ENCODE assay signal across 17 cellular contexts in genomic region chr2:9158786-9159779, GRCh38. TPM values are rescaled to one million over a fixed set of nuclear protein-coding genes. Genes with fewer than 3 reads are reported as not detected.
DNase-seq lines count a peak whose midpoint lies in the region; ATAC-seq, FAIRE-seq and TF ChIP-seq lines count a peak whose summit lies in the region.
"Had no signal": no experiment of that assay in that cellular context is flagged by ENCODE, and none has a peak within 500 bp of the region (broad histone marks: within the 10 kb centered on the region; RNA-seq: fewer than 3 reads in every experiment).

No MANE protein-coding gene starts in this region.

- H3K27me3 ChIP-seq in HCT116 (ENCODE audit: insufficient read depth, low read length) (no peaks in the 10 kb centered on the region), bronchial epithelial cell (ENCODE audit: control insufficient read depth, insufficient read depth, low read length) (no peaks in the 10 kb centered on the region), osteoblast (ENCODE audit: insufficient read depth, low read length) (no peaks in the 10 kb centered on the region), GM23338 (ENCODE audit: insufficient read depth) (no peaks in the 10 kb centered on the region)

- H2AFZ ChIP-seq in HCT116 (ENCODE audit: low read depth, low read length, poor library complexity, severe bottlenecking), result peak overlapping the region; percentile 15
- no peak overlapping the region for H2AFZ ChIP-seq in osteoblast (ENCODE audit: low read length)
- H2AFZ ChIP-seq in GM23338, result no peak overlapping the region

- H3K36me3 ChIP-seq in HCT116 (ENCODE audit: control insufficient read depth in 1 of 2, insufficient read depth in 2 of 2, low read length in 2 of 2), result no peaks in the 10 kb centered on the region
- no peaks in the 10 kb centered on the region for H3K36me3 ChIP-seq in bronchial epithelial cell (ENCODE audit: control insufficient read depth, insufficient read depth, low read length)
- no peaks in the 10 kb centered on the region for H3K36me3 ChIP-seq in osteoblast (ENCODE audit: insufficient read depth, low read length)
- H3K36me3 ChIP-seq in GM23338 (ENCODE audit: insufficient read depth), result no peaks in the 10 kb centered on the region; the same call in 1 of the 2 replicates

- no peaks in the 10 kb centered on the region for H3F3A ChIP-seq in GM23338 (replicated peaks; ENCODE audit: low read depth)

- no peak for FAIRE-seq in bronchial epithelial cell (lab: Jason Lieb, UNC)
- FAIRE-seq: G401.6 had no signal

- intact Hi-C loops in HCT116 (cut with micrococcal nuclease), result no loop called here

- H3K9me3 Mint-ChIP-seq in GM23338, result no peaks in the 10 kb centered on the region

- BruUV-seq in HCT116 (replicated peaks; lab: Mats Ljungman, UMichigan), result no TSS peak

- H3K4me3 Mint-ChIP-seq in GM23338, result no peak overlapping the region

- POLR2A ChIA-PET in HCT116 (lab: Charles Lee), result interaction anchor here (1.1 kb wide), 1 partner anchor 35 kb away, joined by 3 read pairs; no protein-coding TSS in a partner anchor

- H3K4me1 ChIP-seq in HCT116 (ENCODE audit: control insufficient read depth in 1 of 2, insufficient read depth in 2 of 2, low read length in 2 of 2), result peaks cover 0 to 7% of the 10 kb centered on the region in 2 experiments; a peak in 2 of 4 replicates
- peaks cover 14% of the 10 kb centered on the region for H3K4me1 ChIP-seq in osteoblast (ENCODE audit: insufficient read depth, low read length)
- H3K4me1 ChIP-seq in GM23338 (ENCODE audit: insufficient read depth), result no peaks in the 10 kb centered on the region

- H4K20me1 ChIP-seq in HCT116 (ENCODE audit: insufficient read depth), result no peaks in the 10 kb centered on the region
- no peaks in the 10 kb centered on the region for H4K20me1 ChIP-seq in osteoblast (ENCODE audit: insufficient read depth, low read length)
- no peaks in the 10 kb centered on the region for H4K20me1 ChIP-seq in GM23338 (replicated peaks; ENCODE audit: insufficient read depth)

- H3K9ac ChIP-seq in HCT116 (ENCODE audit: low read length), result no peak overlapping the region

- H3K4me2 ChIP-seq in HCT116 (ENCODE audit: low read length) (no peak overlapping the region), osteoblast (ENCODE audit: insufficient read depth, low read length) (no peak overlapping the region), GM23338 (no peak overlapping the region)

- H3K9me2 ChIP-seq in HCT116 (ENCODE audit: insufficient read depth) (no peaks in the 10 kb centered on the region), GM23338 (ENCODE audit: insufficient read depth) (no peaks in the 10 kb centered on the region)

- no peak overlapping the region for H3K4me3 ChIP-seq in HCT116 (replicated peaks in 1 of 2; ENCODE audit: low read depth in 1 of 2, low read length in 2 of 2)
- H3K4me3 ChIP-seq in bronchial epithelial cell (ENCODE audit: low read depth, low read length), result no peak overlapping the region
- no peak overlapping the region for H3K4me3 ChIP-seq in osteoblast (ENCODE audit: insufficient read depth, low read length)
- H3K4me3 ChIP-seq in GM23338, result no peak overlapping the region

- H3K27ac ChIP-seq in HCT116 (ENCODE audit: low read depth, low read length), result no peak overlapping the region
- no peak overlapping the region for H3K27ac ChIP-seq in osteoblast (ENCODE audit: low read depth, low read length)
- no peak overlapping the region for H3K27ac ChIP-seq in GM23338 (ENCODE audit: low read depth)
- H3K27ac ChIP-seq: C4-2B had no signal

- no peaks in the 10 kb centered on the region for H3K4me1 Mint-ChIP-seq in GM23338

- TF ChIP-seq RAD21 in HCT116 (IDR thresholded peaks at IDR 0.05; ENCODE audit: low read depth), result no peak

- RAD21 ChIA-PET in HCT116 (lab: Charles Lee; ENCODE audit: low non-redundant PET in 1 of 2, low total read pairs in 2 of 2, uncharacterized antibody in 2 of 2, unreplicated experiment in 2 of 2), result no interaction called here

- CTCF ChIA-PET in HCT116 (lab: Charles Lee), result interaction anchor here (0.7 to 1.7 kb wide), 3 partner anchors 16 to 607 kb away, joined by 3 to 4 read pairs (median 3); no protein-coding TSS in a partner anchor

- H3K36me3 Mint-ChIP-seq in GM23338 (ENCODE audit: low read depth), result no peaks in the 10 kb centered on the region

- H3K9me3 ChIP-seq in HCT116 (ENCODE audit: control insufficient read depth in 1 of 2, insufficient read depth in 1 of 2, low read depth in 1 of 2, low read length in 2 of 2), result no peaks in the 10 kb centered on the region
- no peaks in the 10 kb centered on the region for H3K9me3 ChIP-seq in osteoblast (ENCODE audit: low read depth, low read length)

- TF ChIP-seq CTCF in HCT116 (IDR thresholded peaks at IDR 0.05 in 2 of 3, conservative IDR thresholded peaks at IDR 0.05 in 1 of 3; ENCODE audit: borderline replicate concordance in 1 of 3, insufficient read depth in 1 of 3, low read depth in 2 of 3, low read length in 2 of 3) (no peak), bronchial epithelial cell (IDR thresholded peaks at IDR 0.05; ENCODE audit: insufficient read depth, low read length, severe bottlenecking) (no peak), osteoblast (IDR thresholded peaks at IDR 0.05; ENCODE audit: extremely low read depth, low read depth, low read length) (no peak), GM23338 (conservative IDR thresholded peaks at IDR 0.05; ENCODE audit: low read depth in 2 of 2) (no peak)

- no peak for ATAC-seq in HCT116
- ATAC-seq in HG02981 (IDR thresholded peaks at IDR 0.05; ENCODE audit: unreplicated experiment), result no peak
- ATAC-seq in GM23338, result no peak

- no peak for TF ChIP-seq POLR2A in HCT116 (IDR thresholded peaks at IDR 0.05; ENCODE audit: borderline replicate concordance, extremely low read depth, insufficient read depth, insufficient read length)

- DNase-seq in HCT116 (ENCODE audit: low read depth, low spot score) (no peak), NCI-H2171 (lab: John Stamatoyannopoulos, UW) (peak; percentile 8), bronchial epithelial cell (ENCODE audit: low read depth) (peak; percentile 93), osteoblast (ENCODE audit: insufficient read length, low spot score, missing footprints) (peak; percentile 63), DMS53 (lab: John Stamatoyannopoulos, UW) (no peak), GM23338 (ENCODE audit: low spot score) (no peak)
- DNase-seq: ACHN, H7, NCI-H1105 treated with DMSO at 0.1 percent for 48 hours, NCI-H1694, NCI-H2227 treated with DMSO at 0.1 percent for 48 hours, NCI-H510A treated with DMSO at 0.1 percent for 48 hours, NCI-H774, SIG-M5 had no signal

- H3K79me2 ChIP-seq in HCT116 (ENCODE audit: insufficient read depth, low read length), result no peaks in the 10 kb centered on the region
- H3K79me2 ChIP-seq in osteoblast (ENCODE audit: insufficient read depth, low read length), result no peaks in the 10 kb centered on the region
- no peaks in the 10 kb centered on the region for H3K79me2 ChIP-seq in GM23338 (replicated peaks; ENCODE audit: insufficient read depth)

- H3K27me3 Mint-ChIP-seq in GM23338 (ENCODE audit: insufficient read depth, low read depth, poor library complexity), result peaks cover 9% of the 10 kb centered on the region

- H3K27ac Mint-ChIP-seq in GM23338, result no peak overlapping the region

TF ChIP-seq in HCT116, 20 proteins besides CTCF, POLR2A, EP300 and RAD21:
- TF ChIP-seq SIN3A (IDR thresholded peaks at IDR 0.05; ENCODE audit: low read depth) (no peak), TCF7L2 (IDR thresholded peaks at IDR 0.05; ENCODE audit: borderline replicate concordance, extremely low read depth, insufficient read depth, insufficient read length) (no peak), SP1 (IDR thresholded peaks at IDR 0.05; ENCODE audit: low read depth) (no peak), ZNF274 (IDR thresholded peaks at IDR 0.05; ENCODE audit: low read depth, low read length) (no peak), ELF1 (IDR thresholded peaks at IDR 0.05; ENCODE audit: borderline replicate concordance, low read depth) (no peak), EZH2 (IDR thresholded peaks at IDR 0.05) (no peak), JUND (IDR thresholded peaks at IDR 0.05) (no peak), SRF (IDR thresholded peaks at IDR 0.05; ENCODE audit: low read depth) (no peak), POLR2AphosphoS5 (IDR thresholded peaks at IDR 0.05; ENCODE audit: low read depth, low read length) (no peak)
- TF ChIP-seq, protein P1, sequence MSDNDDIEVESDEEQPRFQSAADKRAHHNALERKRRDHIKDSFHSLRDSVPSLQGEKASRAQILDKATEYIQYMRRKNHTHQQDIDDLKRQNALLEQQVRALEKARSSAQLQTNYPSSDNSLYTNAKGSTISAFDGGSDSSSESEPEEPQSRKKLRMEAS (IDR thresholded peaks at IDR 0.05), result no peak

RNA-seq across cellular contexts. Expression of gene ASAP2, which starts 47.5 kb away (rescaled TPM):
- total RNA-seq in HCT116 (2021; ENCODE audit: unreplicated experiment) (16.5 TPM), bronchial epithelial cell (20.0 and 25.5 TPM in 2 replicates), osteoblast (56.0 and 66.2 TPM in 2 replicates)
- polyA plus RNA-seq in HCT116 (2012), result 9.2 and 10.0 TPM in 2 replicates
- 15.6 and 16.5 TPM in 2 replicates for total RNA-seq in GM23338 (2014; rRNA removed; shearing (Covaris generic))
- 2.6 and 3.2 TPM in 2 replicates for polyA plus RNA-seq in GM23338 (2016; fragmentation: Nextera tagmentation; extraction: Ambion mirVana)

Comparison
In these comparisons a context has a peak if more than half of its experiments do, and no peak if none do; other contexts are left out.
1. DNase-seq: peak in NCI-H2171 (single experiment), bronchial epithelial cell (single experiment) and osteoblast (single experiment); none in HCT116 (single experiment), DMS53 (single experiment) and GM23338 (single experiment).